Comparison of ENCODE assay signal across 10 cellular contexts in the genomic region with DNA sequence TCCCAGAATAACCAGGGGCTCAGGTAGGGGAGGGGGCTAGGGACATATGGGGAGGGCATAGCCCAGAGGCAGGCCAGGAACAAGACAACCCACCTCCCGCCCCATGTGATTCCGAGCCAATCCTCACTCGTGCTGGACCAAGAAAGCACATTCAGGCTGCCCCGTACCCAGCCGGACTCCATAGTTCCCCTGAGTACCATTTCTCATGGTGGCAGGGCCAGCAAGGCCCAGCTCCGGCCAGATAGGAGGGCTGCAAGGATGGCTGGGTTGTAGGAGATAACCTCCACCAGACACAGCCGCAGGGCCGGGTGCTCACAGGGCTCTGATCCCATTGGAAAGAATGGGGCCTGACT. TPM values are rescaled to one million over a fixed set of nuclear protein-coding genes. Genes with fewer than 3 reads are reported as not detected.
A peak's percentile ranks its signal among the peaks of the same experiment; 100 is the strongest.
DNase-seq lines count a peak whose midpoint lies in the region; ATAC-seq and TF ChIP-seq lines count a peak whose summit lies in the region.
"Had no signal": no experiment of that assay in that cellular context is flagged by ENCODE, and none has a peak within 500 bp of the region (broad histone marks: within the 10 kb centered on the region; RNA-seq: fewer than 3 reads in every experiment).

No MANE protein-coding gene starts in this region.

- POLR2A ChIA-PET in AG04450 (lab: Yijun Ruan, JAX), result interaction anchor here (0.9 to 1.5 kb wide), 2 partner anchors 9 to 11 kb away, joined by 5 to 6 read pairs; a partner anchor contains a TSS

- H3K27me3 Mint-ChIP-seq in neural progenitor cell (ENCODE audit: insufficient read depth, low read depth), result peaks cover 5% of the 10 kb centered on the region

- peaks cover 32% of the 10 kb centered on the region for H3K4me1 ChIP-seq in HUES48 (ENCODE audit: control insufficient read depth, insufficient read depth, low read length)
- peaks cover 77% of the 10 kb centered on the region for H3K4me1 ChIP-seq in mammary epithelial cell (ENCODE audit: insufficient read depth, low read length)
- peaks cover 27% of the 10 kb centered on the region for H3K4me1 ChIP-seq in neural progenitor cell
- peaks cover 18 to 32% of the 10 kb centered on the region in 2 donors for H3K4me1 ChIP-seq in gastrocnemius medialis

- H3K4me1 Mint-ChIP-seq in neural progenitor cell, result peaks cover 61% of the 10 kb centered on the region

- peak overlapping the region; percentile 74 for H3K27ac Mint-ChIP-seq in neural progenitor cell
- H3K27ac Mint-ChIP-seq: activated T-helper 2 cell treated with anti-CD3 and anti-CD28 coated beads, Interferon-gamma antibody, Interleukin-2, Interleukin-4, amounts not matched to agents 10 μg/mL and 5 μg/mL and 100 μg/mL, durations not matched to agents 14 hours and 24 hours and 36 hours had no signal

- no TSS peak for BruUV-seq in mammary epithelial cell (replicated peaks; lab: Mats Ljungman, UMichigan)

- dilution Hi-C loops in mammary epithelial cell (cut with HindIII; ENCODE audit: low sequenced_read_pairs), result no loop called here

- TF ChIP-seq CTCF in AG04450 (IDR thresholded peaks at IDR 0.05; ENCODE audit: low read depth, low read length), result no peak
- no peak for TF ChIP-seq CTCF in mammary epithelial cell (conservative IDR thresholded peaks at IDR 0.05 in 1 of 2, IDR thresholded peaks at IDR 0.05 in 1 of 2; ENCODE audit: extremely low read depth in 1 of 2, insufficient read depth in 1 of 2, low read depth in 1 of 2, low read length in 2 of 2)
- TF ChIP-seq CTCF in neural progenitor cell (IDR thresholded peaks at IDR 0.05), result no peak
- no peak for TF ChIP-seq CTCF in gastrocnemius medialis (IDR thresholded peaks at IDR 0.05 in 4 of 5, conservative IDR thresholded peaks at IDR 0.05 in 1 of 5)

- in situ Hi-C loops in mammary epithelial cell (cut with MboI; ENCODE audit: low sequenced_read_pairs in 2 of 2), result no loop called here
- in situ Hi-C loops in gastrocnemius medialis (cut with MboI; ENCODE audit: low sequenced_read_pairs in 4 of 4), result no loop called here

- no peak for ATAC-seq in gastrocnemius medialis

- H3K9ac ChIP-seq in HUES48 (ENCODE audit: low read depth, low read length) (no peak overlapping the region), mammary epithelial cell (ENCODE audit: insufficient read depth, low read length) (no peak overlapping the region), neural progenitor cell (no peak overlapping the region)

- no peaks in the 10 kb centered on the region for H3K9me3 ChIP-seq in AG04450 (ENCODE audit: control insufficient read depth, insufficient read depth, low read length)
- no peaks in the 10 kb centered on the region for H3K9me3 ChIP-seq in HUES48 (ENCODE audit: control insufficient read depth, insufficient read depth, low read length)
- H3K9me3 ChIP-seq in mammary epithelial cell (replicated peaks; ENCODE audit: insufficient read depth, low read length), result no peaks in the 10 kb centered on the region
- no peaks in the 10 kb centered on the region for H3K9me3 ChIP-seq in neural progenitor cell (ENCODE audit: low read depth)
- H3K9me3 ChIP-seq in gastrocnemius medialis, result no peaks in the 10 kb centered on the region

- no peaks in the 10 kb centered on the region for H3F3A ChIP-seq in neural progenitor cell (ENCODE audit: low read depth)

- H3K36me3 ChIP-seq in HUES48 (ENCODE audit: control insufficient read depth, insufficient read depth, low read length) (peaks cover 3% of the 10 kb centered on the region; the same call in 1 of the 2 replicates), mammary epithelial cell (ENCODE audit: insufficient read depth, low read length) (no peaks in the 10 kb centered on the region), neural progenitor cell (no peaks in the 10 kb centered on the region), gastrocnemius medialis (no peaks in the 10 kb centered on the region)

- H3K27ac ChIP-seq in AG04450 (ENCODE audit: low read depth, low read length) (peak overlapping the region; percentile 68), HUES48 (ENCODE audit: low read depth, low read length) (peak overlapping the region; percentile 81), mammary epithelial cell (ENCODE audit: insufficient read depth, low read depth, low read length) (peak overlapping the region; percentile 87), neural progenitor cell (no peak overlapping the region), gastrocnemius medialis (peak overlapping the region in 2 of 4 donors; percentile 44 to 76)

- CTCF ChIA-PET in AG04450 (lab: Charles Lee) (no interaction called here), mammary epithelial cell (lab: Charles Lee; ENCODE audit: low non-redundant PET) (no interaction called here)

- intact Hi-C loops in mammary epithelial cell (cut with micrococcal nuclease), result loop anchor here (2.0 kb wide), 1 partner anchor 16 kb away; no protein-coding TSS in a partner anchor
- intact Hi-C loops in gastrocnemius medialis (cut with DNase I; ENCODE audit: low total_unique reads), result no loop called here

- H3K9me3 Mint-ChIP-seq in neural progenitor cell, result no peaks in the 10 kb centered on the region
- H3K9me3 Mint-ChIP-seq: activated T-helper 2 cell treated with anti-CD3 and anti-CD28 coated beads, Interferon-gamma antibody, Interleukin-2, Interleukin-4, amounts not matched to agents 10 μg/mL and 5 μg/mL and 100 μg/mL, durations not matched to agents 14 hours and 24 hours and 36 hours had no signal

- H3K4me2 ChIP-seq in mammary epithelial cell (ENCODE audit: insufficient read depth, low read depth, low read length) (peak overlapping the region; percentile 34), neural progenitor cell (peak overlapping the region; percentile 40)

- H3K4me3 ChIP-seq in AG04450 (ENCODE audit: low read depth, low read length), result no peak overlapping the region
- no peak overlapping the region for H3K4me3 ChIP-seq in HUES48 (ENCODE audit: low read depth, low read length)
- H3K4me3 ChIP-seq in mammary epithelial cell (replicated peaks in 1 of 3; ENCODE audit: insufficient read depth in 1 of 3, low read depth in 2 of 3, low read length in 3 of 3), result no peak overlapping the region
- H3K4me3 ChIP-seq in neural progenitor cell, result no peak overlapping the region
- H3K4me3 ChIP-seq in gastrocnemius medialis, result no peak overlapping the region

- H2AFZ ChIP-seq in mammary epithelial cell (ENCODE audit: low read depth, low read length), result no peak overlapping the region
- no peak overlapping the region for H2AFZ ChIP-seq in neural progenitor cell (replicated peaks)

- no peaks in the 10 kb centered on the region for H3K36me3 Mint-ChIP-seq in neural progenitor cell

- TF ChIP-seq POLR2A in gastrocnemius medialis (IDR thresholded peaks at IDR 0.05), result no peak

- no peaks in the 10 kb centered on the region for H4K20me1 ChIP-seq in mammary epithelial cell (ENCODE audit: insufficient read depth, low read length)
- peaks cover 16% of the 10 kb centered on the region for H4K20me1 ChIP-seq in neural progenitor cell (ENCODE audit: low read depth)

- WGBS in mammary epithelial cell (ENCODE audit: low coverage, missing lambda C conversion rate), result 100% methylated on average over 3 of the region's 8 CpGs

- H3K27me3 ChIP-seq in AG04450 (ENCODE audit: control insufficient read depth, insufficient read depth, low read length), result no peaks in the 10 kb centered on the region
- H3K27me3 ChIP-seq in HUES48 (ENCODE audit: control insufficient read depth, insufficient read depth, low read length), result no peaks in the 10 kb centered on the region
- no peaks in the 10 kb centered on the region for H3K27me3 ChIP-seq in mammary epithelial cell (ENCODE audit: insufficient read depth, low read length)
- no peaks in the 10 kb centered on the region for H3K27me3 ChIP-seq in neural progenitor cell
- H3K27me3 ChIP-seq in gastrocnemius medialis, result no peaks in the 10 kb centered on the region

- H3K79me2 ChIP-seq in mammary epithelial cell (ENCODE audit: insufficient read depth, low read length), result peaks cover 94% of the 10 kb centered on the region
- H3K79me2 ChIP-seq in neural progenitor cell (ENCODE audit: low read depth), result no peaks in the 10 kb centered on the region

- no peak overlapping the region for H3K4me3 Mint-ChIP-seq in neural progenitor cell

- DNase-seq in AG04450 (ENCODE audit: low read depth, low spot score) (no peak), mammary epithelial cell (no peak), neural progenitor cell (ENCODE audit: low spot score) (no peak), gastrocnemius medialis (no peak), dedifferentiated amniotic fluid mesenchymal stem cell (ENCODE audit: extremely low spot score) (no peak), foreskin melanocyte (no peak), SK-N-DZ (ENCODE audit: low spot score) (no peak)
- DNase-seq: NCI-H2029 treated with DMSO at 0.1 percent for 48 hours had no signal

RNA-seq across cellular contexts. Expression of a gene that starts 11.4 kb away (rescaled TPM):
- 7.5 and 11.4 TPM in 2 replicates for polyA plus RNA-seq in AG04450 (2011; rRNA removed)
- polyA minus RNA-seq in AG04450 (2011; rRNA and poly(A)+ RNA removed), result 12.9 and 16.0 TPM in 2 replicates
- 10 to 100 TPM in 1 of 2 donors, 1 to 10 TPM in 1; 4.2 to 17.5 TPM for total RNA-seq in mammary epithelial cell
- polyA plus RNA-seq in mammary epithelial cell, result 10.0 TPM
- 10.5 TPM for polyA minus RNA-seq in mammary epithelial cell
- 3.5 and 11.7 TPM in 2 replicates for total RNA-seq in neural progenitor cell (ENCODE audit: low replicate concordance)
- total RNA-seq in gastrocnemius medialis, result 1 to 10 TPM in 3 of 4 donors, under 1 TPM in 1; 0.51 to 2.7 (median 2.4) TPM
- polyA plus RNA-seq in SK-N-DZ (2014; cell fraction: cytosol; rRNA removed), result 5.7 and 6.6 TPM in 2 replicates
- polyA plus RNA-seq in SK-N-DZ (2014; cell fraction: nucleus; rRNA removed), result 8.0 and 10.3 TPM in 2 replicates

RNA-seq across cellular contexts. Expression of a gene that starts 38.6 kb away (rescaled TPM):
- 76.6 and 82.8 TPM in 2 replicates for polyA plus RNA-seq in AG04450 (2011; rRNA removed)
- polyA minus RNA-seq in AG04450 (2011; rRNA and poly(A)+ RNA removed), result 50.3 and 74.2 TPM in 2 replicates
- 10 to 100 TPM; 36.4 to 41.7 TPM for total RNA-seq in mammary epithelial cell
- polyA plus RNA-seq in mammary epithelial cell, result 42.9 TPM
- polyA minus RNA-seq in mammary epithelial cell, result 43.0 TPM
- 60.4 and 69.3 TPM in 2 replicates for total RNA-seq in neural progenitor cell (ENCODE audit: low replicate concordance)
- 100 to 1,000 TPM in 1 of 4 donors, 10 to 100 TPM in 3; 66.4 to 139 (median 83.2) TPM for total RNA-seq in gastrocnemius medialis
- polyA plus RNA-seq in SK-N-DZ (2014; cell fraction: cytosol; rRNA removed), result 181 and 205 TPM in 2 replicates
- polyA plus RNA-seq in SK-N-DZ (2014; cell fraction: nucleus; rRNA removed), result 56.9 and 113 TPM in 2 replicates

RNA-seq across cellular contexts. Expression of a gene that starts 54.9 kb away (rescaled TPM):
- polyA plus RNA-seq in AG04450 (2011; rRNA removed) (0.09 and 0.14 TPM in 2 replicates), mammary epithelial cell (not detected)
- 0.23 and 0.35 TPM in 2 replicates for polyA minus RNA-seq in AG04450 (2011; rRNA and poly(A)+ RNA removed)
- total RNA-seq in mammary epithelial cell (1 to 10 TPM in 1 of 2 donors, not detected in 1; 2.3 TPM), neural progenitor cell (ENCODE audit: low replicate concordance) (0.99 and 1.1 TPM in 2 replicates), gastrocnemius medialis (1 to 10 TPM in 1 of 4 donors, under 1 TPM in 3; 0.15 to 2.5 (median 0.67) TPM)
- polyA minus RNA-seq in mammary epithelial cell, result not detected
- not detected in 2 replicates for polyA plus RNA-seq in SK-N-DZ (2014; cell fraction: cytosol; rRNA removed)
- polyA plus RNA-seq in SK-N-DZ (2014; cell fraction: nucleus; rRNA removed), result not detected in 2 replicates
- total RNA-seq: activated T-helper 2 cell treated with anti-CD3 and anti-CD28 coated beads, Interferon-gamma antibody, Interleukin-2, Interleukin-4, amounts not matched to agents 10 μg/mL and 5 μg/mL and 100 μg/mL, durations not matched to agents 14 hours and 24 hours and 36 hours had no signal
